In the genomic region with DNA sequence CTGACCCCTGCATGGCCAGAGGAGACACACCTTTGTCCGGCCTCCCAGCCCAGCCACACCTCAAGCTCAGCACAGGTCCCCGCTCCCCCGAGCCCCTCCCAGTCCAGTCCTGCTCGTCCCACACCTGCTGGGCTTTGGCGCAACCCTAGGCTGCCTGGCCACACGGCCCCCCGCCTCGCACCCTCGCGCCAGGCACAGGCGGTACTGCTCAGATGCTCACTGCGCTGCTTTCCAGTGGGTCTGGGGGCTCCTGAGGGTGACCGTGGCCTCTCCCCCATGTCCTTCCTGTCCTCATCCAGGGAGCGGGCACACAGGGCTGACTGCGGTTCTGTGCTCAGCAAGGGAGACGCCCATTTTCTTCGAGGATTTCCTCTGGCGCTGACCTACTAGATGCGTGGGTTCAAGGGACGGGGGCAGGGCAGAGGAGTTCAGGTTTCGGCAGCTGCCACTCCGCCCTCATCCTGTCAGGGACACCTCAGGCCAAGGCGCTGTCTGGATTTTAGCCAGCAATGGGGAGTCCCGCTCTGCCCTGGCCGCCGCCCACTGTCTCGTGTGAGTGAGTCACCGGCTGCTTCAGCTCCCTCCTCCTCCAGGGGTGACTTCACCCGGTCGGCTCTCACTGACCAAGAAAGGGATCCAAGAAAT, we compare ENCODE assay signal across 8 cellular contexts.
DNase-seq lines count a peak whose midpoint lies in the region; ATAC-seq and TF ChIP-seq lines count a peak whose summit lies in the region.

No MANE protein-coding gene starts in this region.

- H3K9ac ChIP-seq in duodenal mucosa (ENCODE audit: low read depth in 1 of 2, low read length in 2 of 2), result peak overlapping the region; percentile 11 to 47

- CTCF ChIA-PET in AG04449 (lab: Yijun Ruan, JAX), result no interaction called here

- H3K9me3 ChIP-seq in duodenal mucosa (ENCODE audit: control insufficient read depth in 1 of 2, low read length in 2 of 2), result no peaks in the 10 kb centered on the region

- POLR2A ChIA-PET in AG04449 (lab: Yijun Ruan, JAX), result no interaction called here

- peak; percentile 59 for DNase-seq in AG04449 (ENCODE audit: low read depth, low spot score)
- peak; percentile 20 to 40 for DNase-seq in HL-60 (ENCODE audit: low read depth in 1 of 2, low spot score in 1 of 2)
- DNase-seq in activated CD4-positive, alpha-beta T cell treated with anti-CD3 and anti-CD28 coated beads for 48 hours, result peak; percentile 70
- DNase-seq in lung microvascular endothelial cell (ENCODE audit: low read depth in 2 of 2), result peak; percentile 67 to 98
- peak; percentile 21 to 63 (median 40) for DNase-seq in stimulated activated CD4-positive, alpha-beta T cell treated with anti-CD3 and anti-CD28 coated beads, TNF-alpha, amount 100 ng/mL, for 48 hours (ENCODE audit: low read depth in 3 of 3)
- DNase-seq in NK-92 treated with Interleukin-12 subunit alpha and Interleukin-12 subunit beta, amount 100 ng/mL, for 24 hours (lab: John Stamatoyannopoulos, UW), result no peak

- H3K27ac ChIP-seq in HL-60 (replicated peaks) (no peak overlapping the region), duodenal mucosa (ENCODE audit: low read depth, low read length) (no peak overlapping the region)

- H3K36me3 ChIP-seq in duodenal mucosa (ENCODE audit: control insufficient read depth in 1 of 2, insufficient read depth in 2 of 2, low read length in 2 of 2), result no peaks in the 10 kb centered on the region

- ATAC-seq in GM19372 (IDR thresholded peaks at IDR 0.05; ENCODE audit: low read depth, unreplicated experiment), result peak; percentile 54

- H3K4me1 ChIP-seq in duodenal mucosa (ENCODE audit: control insufficient read depth in 1 of 2, insufficient read depth in 2 of 2, low read length in 2 of 2), result peaks cover 4 to 11% of the 10 kb centered on the region in 2 donors

- no peaks in the 10 kb centered on the region for H3K27me3 ChIP-seq in HL-60 (ENCODE audit: insufficient read depth, poor library complexity, severe bottlenecking)
- H3K27me3 ChIP-seq in duodenal mucosa (ENCODE audit: control insufficient read depth in 1 of 2, insufficient read depth in 2 of 2, low read length in 2 of 2), result no peaks in the 10 kb centered on the region

- H3K4me3 ChIP-seq in AG04449 (ENCODE audit: low read depth, low read length) (no peak overlapping the region), HL-60 (replicated peaks; ENCODE audit: insufficient read depth, low read length) (no peak overlapping the region), duodenal mucosa (ENCODE audit: low read depth in 1 of 2, low read length in 2 of 2) (peak overlapping the region in 1 of 2 donors; percentile 43)

- no peak for TF ChIP-seq CTCF in AG04449 (IDR thresholded peaks at IDR 0.05; ENCODE audit: insufficient read depth, low read length, missing control alignments)
- TF ChIP-seq CTCF in HL-60 (IDR thresholded peaks at IDR 0.05; ENCODE audit: insufficient read depth, low read length), result no peak
